Comparison of ENCODE assay signal across 1 cellular context in the genomic region with DNA sequence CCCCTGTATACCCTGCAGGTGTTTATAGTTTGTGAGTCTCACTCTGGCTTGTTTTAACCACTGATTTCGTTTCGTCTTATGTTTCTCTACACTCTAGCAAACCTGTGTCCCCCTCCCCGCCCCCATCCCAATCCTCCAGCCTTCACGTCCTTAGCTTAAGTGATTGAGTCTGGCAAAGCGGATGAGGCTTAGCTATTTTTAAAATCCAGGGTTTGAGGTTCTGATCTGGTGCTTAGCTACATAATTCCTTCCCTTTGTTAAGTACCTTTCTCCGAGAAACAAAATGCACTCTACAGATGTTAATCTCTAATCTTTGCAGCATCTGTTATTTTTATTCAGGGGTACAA.
TF ChIP-seq lines count a peak whose summit lies in the region.

No MANE protein-coding gene starts in this region.

TF ChIP-seq in SK-N-SH, 30 proteins besides CTCF, POLR2A, EP300 and RAD21 (continued from another document):
- TF ChIP-seq, protein P1, sequence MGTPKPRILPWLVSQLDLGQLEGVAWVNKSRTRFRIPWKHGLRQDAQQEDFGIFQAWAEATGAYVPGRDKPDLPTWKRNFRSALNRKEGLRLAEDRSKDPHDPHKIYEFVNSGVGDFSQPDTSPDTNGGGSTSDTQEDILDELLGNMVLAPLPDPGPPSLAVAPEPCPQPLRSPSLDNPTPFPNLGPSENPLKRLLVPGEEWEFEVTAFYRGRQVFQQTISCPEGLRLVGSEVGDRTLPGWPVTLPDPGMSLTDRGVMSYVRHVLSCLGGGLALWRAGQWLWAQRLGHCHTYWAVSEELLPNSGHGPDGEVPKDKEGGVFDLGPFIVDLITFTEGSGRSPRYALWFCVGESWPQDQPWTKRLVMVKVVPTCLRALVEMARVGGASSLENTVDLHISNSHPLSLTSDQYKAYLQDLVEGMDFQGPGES (IDR thresholded peaks at IDR 0.05; ENCODE audit: low read depth, low read length), result no peak
- TF ChIP-seq, protein P2, sequence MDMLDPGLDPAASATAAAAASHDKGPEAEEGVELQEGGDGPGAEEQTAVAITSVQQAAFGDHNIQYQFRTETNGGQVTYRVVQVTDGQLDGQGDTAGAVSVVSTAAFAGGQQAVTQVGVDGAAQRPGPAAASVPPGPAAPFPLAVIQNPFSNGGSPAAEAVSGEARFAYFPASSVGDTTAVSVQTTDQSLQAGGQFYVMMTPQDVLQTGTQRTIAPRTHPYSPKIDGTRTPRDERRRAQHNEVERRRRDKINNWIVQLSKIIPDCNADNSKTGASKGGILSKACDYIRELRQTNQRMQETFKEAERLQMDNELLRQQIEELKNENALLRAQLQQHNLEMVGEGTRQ (IDR thresholded peaks at IDR 0.05; ENCODE audit: borderline replicate concordance, low read depth, low read length), result no peak
- TF ChIP-seq POLR2AphosphoS5 (IDR thresholded peaks at IDR 0.05; ENCODE audit: low read depth, low read length) (no peak), NFIC (IDR thresholded peaks at IDR 0.05; ENCODE audit: borderline replicate concordance) (no peak), RXRA (IDR thresholded peaks at IDR 0.05; ENCODE audit: borderline replicate concordance, low read depth) (no peak)
